25 cellular contexts compared by ENCODE assay signal in the genomic region with DNA sequence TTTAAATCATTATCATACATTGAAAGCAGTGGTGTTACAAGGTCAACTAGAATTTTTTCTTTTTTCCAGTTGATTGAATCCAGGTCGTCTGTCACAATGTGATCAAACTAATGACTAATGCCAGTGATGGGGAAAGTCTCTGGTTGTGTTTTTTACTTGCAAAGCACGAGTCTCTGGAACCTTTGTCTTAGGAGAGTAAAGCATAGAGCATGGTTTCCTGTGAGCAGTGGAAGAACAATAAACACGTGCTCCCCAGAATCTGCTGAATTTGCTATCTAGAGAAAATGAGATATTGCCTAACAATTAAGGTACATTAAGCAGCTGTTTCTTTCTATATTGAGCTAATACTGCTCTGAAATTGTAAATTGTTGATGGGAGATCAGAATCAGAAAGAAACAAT.
"Had no signal": no experiment of that assay in that cellular context is flagged by ENCODE, and none has a peak within 500 bp of the region (broad histone marks: within the 10 kb centered on the region; RNA-seq: fewer than 3 reads in every experiment).

No MANE protein-coding gene starts in this region.

- H3K27ac ChIP-seq: adrenal gland, ascending aorta, brain microvascular endothelial cell, esophagus squamous epithelium, heart left ventricle, transverse colon had no signal

- H3K36me3 ChIP-seq: adrenal gland, ascending aorta, brain microvascular endothelial cell, esophagus squamous epithelium, heart left ventricle, transverse colon had no signal

- H3K27ac Mint-ChIP-seq: activated CD4-positive, alpha-beta T cell treated with anti-CD3 and anti-CD28 coated beads for 36 hours; activated naive CD8-positive, alpha-beta T cell; activated T-helper 2 cell treated with anti-CD3 and anti-CD28 coated beads, Interferon-gamma antibody, Interleukin-2, Interleukin-4, amounts not matched to agents 10 μg/mL and 5 μg/mL and 100 μg/mL, durations not matched to agents 14 hours and 24 hours and 36 hours; effector memory CD8-positive, alpha-beta T cell; naive thymus-derived CD4-positive, alpha-beta T cell; stimulated activated effector memory CD8-positive, alpha-beta T cell treated with anti-CD3 and anti-CD28 coated beads, Interleukin-12 subunit alpha, Interleukin-12 subunit beta, amount 100 ng/mL, for 72 hours had no signal

- H3K9me3 Mint-ChIP-seq: activated T-cell treated with anti-CD3 and anti-CD28 coated beads, Interleukin-2, amount 50 U/mL, for 4 hours; activated T-helper 2 cell treated with anti-CD3 and anti-CD28 coated beads, Interferon-gamma antibody, Interleukin-2, Interleukin-4, amounts not matched to agents 10 μg/mL and 5 μg/mL and 100 μg/mL, durations not matched to agents 14 hours and 24 hours and 36 hours had no signal

- H3K27me3 ChIP-seq: adrenal gland, ascending aorta, brain microvascular endothelial cell, esophagus squamous epithelium, heart left ventricle, transverse colon had no signal

- H3K4me1 ChIP-seq: adrenal gland, ascending aorta, esophagus squamous epithelium, heart left ventricle, transverse colon had no signal

- ATAC-seq: activated CD4-positive, alpha-beta T cell treated with anti-CD3 and anti-CD28 coated beads for 36 hours; activated T-cell treated with anti-CD3 and anti-CD28 coated beads, Interleukin-2, amount 50 U/mL, for 4 hours; effector memory CD8-positive, alpha-beta T cell; heart left ventricle; left lobe of liver; naive thymus-derived CD4-positive, alpha-beta T cell; sciatic nerve; stimulated activated effector memory CD8-positive, alpha-beta T cell treated with anti-CD3 and anti-CD28 coated beads, Interleukin-12 subunit alpha, Interleukin-12 subunit beta, amount 100 ng/mL, for 72 hours had no signal

- H3K4me1 Mint-ChIP-seq: activated CD4-positive, alpha-beta T cell treated with anti-CD3 and anti-CD28 coated beads for 36 hours; naive thymus-derived CD4-positive, alpha-beta T cell; stimulated activated effector memory CD8-positive, alpha-beta T cell treated with anti-CD3 and anti-CD28 coated beads, Interleukin-12 subunit alpha, Interleukin-12 subunit beta, amount 100 ng/mL, for 72 hours had no signal

- H3K36me3 Mint-ChIP-seq: activated naive CD8-positive, alpha-beta T cell; naive thymus-derived CD4-positive, alpha-beta T cell; stimulated activated effector memory CD8-positive, alpha-beta T cell treated with anti-CD3 and anti-CD28 coated beads, Interleukin-12 subunit alpha, Interleukin-12 subunit beta, amount 100 ng/mL, for 72 hours had no signal

- DNase-seq: activated CD4-positive, alpha-beta T cell treated with anti-CD3 and anti-CD28 coated beads for 36 hours; activated CD4-positive, alpha-beta T cell treated with anti-CD3 and anti-CD28 coated beads, Interleukin-2, amount 50 U/mL, for 4 hours; activated CD8-positive, alpha-beta memory T cell treated with anti-CD3 and anti-CD28 coated beads for 24 hours; activated CD8-positive, alpha-beta memory T cell treated with anti-CD3 and anti-CD28 coated beads, Interleukin-2, amount 50 U/mL, for 48 hours; activated naive CD4-positive, alpha-beta T cell; activated T-cell treated with anti-CD3 and anti-CD28 coated beads, Interleukin-2, amount 50 U/mL, for 4 hours; adrenal gland; brain microvascular endothelial cell; central memory CD4-positive, alpha-beta T cell; effector memory CD8-positive, alpha-beta T cell; esophagus squamous epithelium; heart left ventricle; kidney; naive thymus-derived CD4-positive, alpha-beta T cell; posterior cingulate gyrus; small intestine; stimulated activated CD4-positive, alpha-beta T cell treated with anti-CD3 and anti-CD28 coated beads, Interleukin-2, amount 100 ng/mL, for 24 hours; transverse colon had no signal

- H3K4me3 Mint-ChIP-seq: activated CD4-positive, alpha-beta T cell treated with anti-CD3 and anti-CD28 coated beads for 36 hours; activated naive CD8-positive, alpha-beta T cell; activated T-cell treated with anti-CD3 and anti-CD28 coated beads, Interleukin-2, amount 50 U/mL, for 4 hours; effector memory CD8-positive, alpha-beta T cell; naive thymus-derived CD4-positive, alpha-beta T cell; neural crest cell; stimulated activated effector memory CD8-positive, alpha-beta T cell treated with anti-CD3 and anti-CD28 coated beads, Interleukin-12 subunit alpha, Interleukin-12 subunit beta, amount 100 ng/mL, for 72 hours had no signal

- H3K27me3 Mint-ChIP-seq: activated CD4-positive, alpha-beta T cell treated with anti-CD3 and anti-CD28 coated beads for 36 hours; activated naive CD8-positive, alpha-beta T cell; effector memory CD8-positive, alpha-beta T cell; naive thymus-derived CD4-positive, alpha-beta T cell had no signal

- H3K9me3 ChIP-seq: adrenal gland, ascending aorta, esophagus squamous epithelium, transverse colon had no signal

- H3K4me3 ChIP-seq: adrenal gland, ascending aorta, esophagus squamous epithelium, heart left ventricle, transverse colon had no signal
